In the genomic region with DNA sequence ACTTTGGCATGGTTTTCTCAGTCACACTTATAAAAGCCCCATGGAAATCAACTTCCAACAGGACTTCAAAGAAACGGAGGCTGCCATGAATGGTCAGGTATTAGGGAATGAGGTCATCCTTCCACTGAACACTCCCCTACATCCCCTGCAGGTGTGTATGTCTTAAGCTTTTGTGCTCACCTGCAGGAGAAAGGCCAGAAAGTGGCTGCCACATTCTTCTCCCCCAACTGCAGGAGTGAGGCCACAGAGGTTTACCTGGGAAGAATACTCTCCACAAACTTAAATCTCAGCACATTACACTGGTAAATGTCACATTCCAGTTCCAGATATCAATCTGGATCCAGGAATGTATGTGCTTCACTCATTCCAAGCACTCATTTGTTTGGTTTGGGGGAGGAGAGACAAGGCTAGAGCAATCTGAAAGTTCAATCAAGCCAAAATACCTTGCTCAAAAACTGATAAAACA, we compare ENCODE assay signal across 10 cellular contexts. TPM values are rescaled to one million over a fixed set of nuclear protein-coding genes. Genes with fewer than 3 reads are reported as not detected.
DNase-seq lines count a peak whose midpoint lies in the region; ATAC-seq, FAIRE-seq and TF ChIP-seq lines count a peak whose summit lies in the region.
"Had no signal": no experiment of that assay in that cellular context is flagged by ENCODE, and none has a peak within 500 bp of the region (broad histone marks: within the 10 kb centered on the region; RNA-seq: fewer than 3 reads in every experiment).

No MANE protein-coding gene starts in this region.

- 45 to 47% methylated on average over 1 of the region's 1 CpG for WGBS in pancreas, 2 donors

- in situ Hi-C loops in G401 (cut with HindIII; ENCODE audit: low sequenced_read_pairs): no loop called here

- H3K27ac ChIP-seq in pancreas: peak overlapping the region in 3 of 4 donors; percentile 8 to 72 (median 60)

- H3K4me3 ChIP-seq in epithelial cell of esophagus (ENCODE audit: low read length): no peak overlapping the region
- H3K4me3 ChIP-seq in pancreas: no peak overlapping the region
- no peak overlapping the region for H3K4me3 ChIP-seq in foreskin fibroblast (ENCODE audit: low read depth in 1 of 2, low read length in 2 of 2)

- intact Hi-C loops in pancreas (cut with DNase I): no loop called here

- H3K9me3 ChIP-seq in pancreas: no peaks in the 10 kb centered on the region

- DNase-seq in G401 (ENCODE audit: low spot score): peak; percentile 6
- DNase-seq in epithelial cell of esophagus (ENCODE audit: low read depth): peak; percentile 60
- no peak for DNase-seq in pancreas
- no peak for DNase-seq in NCI-H187 (lab: John Stamatoyannopoulos, UW)
- DNase-seq in hypothalamus (lab: John Stamatoyannopoulos, UW): no peak
- no peak for DNase-seq in foreskin fibroblast

- H3K4me1 ChIP-seq in pancreas: peaks cover 0 to 18% (median 11%) of the 10 kb centered on the region in 3 donors

- H3K27me3 ChIP-seq in pancreas: no peaks in the 10 kb centered on the region

- no peaks in the 10 kb centered on the region for H3K36me3 ChIP-seq in pancreas

- no peak for TF ChIP-seq CTCF in epithelial cell of esophagus (IDR thresholded peaks at IDR 0.05; ENCODE audit: insufficient read depth, low read depth, low read length, missing control alignments)
- no peak for TF ChIP-seq CTCF in pancreas (IDR thresholded peaks at IDR 0.05)
- no peak for TF ChIP-seq CTCF in foreskin fibroblast (IDR thresholded peaks at IDR 0.05; ENCODE audit: low read depth, low read length)

- ATAC-seq in pancreas (peak; percentile 33 to 78 (median 58)), GM21526 (IDR thresholded peaks at IDR 0.05; ENCODE audit: low FRiP score, unreplicated experiment) (no peak)

- no peak for FAIRE-seq in pancreas (lab: Jason Lieb, UNC)

TF ChIP-seq in PFSK-1, 5 proteins besides CTCF, POLR2A, EP300 and RAD21:
- TF ChIP-seq TAF1 (IDR thresholded peaks at IDR 0.05; ENCODE audit: borderline replicate concordance, insufficient read depth, low read length) (no peak), POLR2AphosphoS5 (IDR thresholded peaks at IDR 0.05; ENCODE audit: low read depth, low read length) (no peak), FOXP2 (optimal IDR thresholded peaks at IDR 0.05; ENCODE audit: borderline replicate concordance, extremely low read depth, extremely low read length, insufficient read depth) (no peak), SIN3A (IDR thresholded peaks at IDR 0.05; ENCODE audit: borderline replicate concordance, insufficient read depth, low read length) (0 out of 2 replicates have a peak, but pooled peaks have one; percentile 12)
- TF ChIP-seq, protein P1, sequence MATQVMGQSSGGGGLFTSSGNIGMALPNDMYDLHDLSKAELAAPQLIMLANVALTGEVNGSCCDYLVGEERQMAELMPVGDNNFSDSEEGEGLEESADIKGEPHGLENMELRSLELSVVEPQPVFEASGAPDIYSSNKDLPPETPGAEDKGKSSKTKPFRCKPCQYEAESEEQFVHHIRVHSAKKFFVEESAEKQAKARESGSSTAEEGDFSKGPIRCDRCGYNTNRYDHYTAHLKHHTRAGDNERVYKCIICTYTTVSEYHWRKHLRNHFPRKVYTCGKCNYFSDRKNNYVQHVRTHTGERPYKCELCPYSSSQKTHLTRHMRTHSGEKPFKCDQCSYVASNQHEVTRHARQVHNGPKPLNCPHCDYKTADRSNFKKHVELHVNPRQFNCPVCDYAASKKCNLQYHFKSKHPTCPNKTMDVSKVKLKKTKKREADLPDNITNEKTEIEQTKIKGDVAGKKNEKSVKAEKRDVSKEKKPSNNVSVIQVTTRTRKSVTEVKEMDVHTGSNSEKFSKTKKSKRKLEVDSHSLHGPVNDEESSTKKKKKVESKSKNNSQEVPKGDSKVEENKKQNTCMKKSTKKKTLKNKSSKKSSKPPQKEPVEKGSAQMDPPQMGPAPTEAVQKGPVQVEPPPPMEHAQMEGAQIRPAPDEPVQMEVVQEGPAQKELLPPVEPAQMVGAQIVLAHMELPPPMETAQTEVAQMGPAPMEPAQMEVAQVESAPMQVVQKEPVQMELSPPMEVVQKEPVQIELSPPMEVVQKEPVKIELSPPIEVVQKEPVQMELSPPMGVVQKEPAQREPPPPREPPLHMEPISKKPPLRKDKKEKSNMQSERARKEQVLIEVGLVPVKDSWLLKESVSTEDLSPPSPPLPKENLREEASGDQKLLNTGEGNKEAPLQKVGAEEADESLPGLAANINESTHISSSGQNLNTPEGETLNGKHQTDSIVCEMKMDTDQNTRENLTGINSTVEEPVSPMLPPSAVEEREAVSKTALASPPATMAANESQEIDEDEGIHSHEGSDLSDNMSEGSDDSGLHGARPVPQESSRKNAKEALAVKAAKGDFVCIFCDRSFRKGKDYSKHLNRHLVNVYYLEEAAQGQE (IDR thresholded peaks at IDR 0.05; ENCODE audit: insufficient read depth in 1 of 2, low read depth in 2 of 2, low read length in 2 of 2): no peak

RNA-seq across cellular contexts. Expression of a gene that starts 15.5 kb away (rescaled TPM):
- total RNA-seq in G401 (2014; rRNA removed; shearing (Covaris generic)): not detected in 2 replicates
- not detected for polyA plus RNA-seq in PFSK-1 (2012; ENCODE audit: insufficient read length, low read depth)
- total RNA-seq in pancreas: not detected
- polyA plus RNA-seq in pancreas: not detected
- total RNA-seq: aorta, NCI-H460 had no signal
- polyA plus RNA-seq: aorta had no signal

RNA-seq across cellular contexts. Expression of a gene that starts 54.0 kb away (rescaled TPM):
- 2,749 and 3,064 TPM in 2 replicates for total RNA-seq in G401 (2014; rRNA removed; shearing (Covaris generic))
- 1,944 TPM for polyA plus RNA-seq in PFSK-1 (2012; ENCODE audit: insufficient read length, low read depth)
- total RNA-seq in pancreas: 1,000 to 10,000 TPM in 2 of 6 donors, 100 to 1,000 TPM in 4; 460 to 1,697 (median 685) TPM
- polyA plus RNA-seq in pancreas: 1,000 to 10,000 TPM; 2,074 to 2,276 TPM

Comparison
In these comparisons a context has a peak if more than half of its experiments do, and no peak if none do; other contexts are left out.
1. DNase-seq: peak in G401 (single experiment) and epithelial cell of esophagus (single experiment); none in pancreas (0 of 6), NCI-H187 (0 of 2), hypothalamus (0 of 51) and foreskin fibroblast (0 of 2).